Comparison of ENCODE assay signal across 15 cellular contexts in the genomic region with DNA sequence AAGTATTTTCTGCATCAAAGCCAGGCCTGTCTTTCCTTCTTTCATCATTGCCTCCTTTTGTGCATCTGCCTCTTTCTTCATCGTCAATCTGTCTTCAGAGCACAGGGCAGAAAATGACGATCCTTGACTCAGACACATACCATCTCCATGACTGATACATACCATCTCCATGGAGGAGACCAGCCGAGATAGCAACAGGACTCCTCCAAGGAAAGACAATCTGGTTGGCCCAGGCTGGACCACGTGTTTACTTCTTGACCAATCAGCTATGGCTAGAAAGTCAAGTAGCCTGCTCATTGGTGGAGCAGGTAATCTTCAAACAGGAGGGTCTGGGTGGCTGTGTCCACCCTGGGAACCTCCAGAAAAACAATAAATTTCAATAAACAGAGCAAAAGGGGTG.
A peak's percentile ranks its signal among the peaks of the same experiment; 100 is the strongest.
DNase-seq lines count a peak whose midpoint lies in the region; ATAC-seq, FAIRE-seq and TF ChIP-seq lines count a peak whose summit lies in the region.
"Had no signal": no experiment of that assay in that cellular context is flagged by ENCODE, and none has a peak within 500 bp of the region (broad histone marks: within the 10 kb centered on the region; RNA-seq: fewer than 3 reads in every experiment).

No MANE protein-coding gene starts in this region.

- no peak for FAIRE-seq in bronchial epithelial cell (lab: Jason Lieb, UNC)
- no peak for FAIRE-seq in GM12892 (lab: Jason Lieb, UNC)
- FAIRE-seq: keratinocyte had no signal

- ATAC-seq in HG02623 (IDR thresholded peaks at IDR 0.05; ENCODE audit: unreplicated experiment) (no peak), GM21367 (IDR thresholded peaks at IDR 0.05; ENCODE audit: unreplicated experiment) (no peak)
- ATAC-seq: stimulated activated memory B cell treated with anti-CD40 and anti-IgM and Interleukin-4, amounts not matched to agents 10 μg/mL and 1 μg/mL and 100 μg/mL, for 72 hours had no signal

- no peak for TF ChIP-seq CTCF in bronchial epithelial cell (IDR thresholded peaks at IDR 0.05; ENCODE audit: insufficient read depth, low read length, severe bottlenecking)

- H3K9me3 ChIP-seq in MG63, result peaks cover 5% of the 10 kb centered on the region; the same call in 1 of the 2 replicates
- H3K9me3 ChIP-seq: colonic mucosa had no signal

- DNase-seq in EH (ENCODE audit: low read depth) (peak; percentile 85), MG63 (peak; percentile 42), bronchial epithelial cell (ENCODE audit: low read depth) (peak; percentile 15), non-pigmented ciliary epithelial cell (ENCODE audit: low read depth) (peak; percentile 66), GM12892 (ENCODE audit: insufficient read length) (no peak)
- no peak for DNase-seq in activated naive CD4-positive, alpha-beta T cell (lab: John Stamatoyannopoulos, UW)
- DNase-seq: CD4-positive, alpha-beta memory T cell; colonic mucosa; NCI-H187; NCI-H748 treated with DMSO at 0.1 percent for 48 hours; SHP77 treated with DMSO at 0.1 percent for 48 hours had no signal

- no peak for TF ChIP-seq POLR2A in GM12892 (IDR thresholded peaks at IDR 0.05; ENCODE audit: low read depth, low read length)

- H3K36me3 ChIP-seq in MG63, result no peaks in the 10 kb centered on the region
- no peaks in the 10 kb centered on the region for H3K36me3 ChIP-seq in bronchial epithelial cell (ENCODE audit: control insufficient read depth, insufficient read depth, low read length)
- H3K36me3 ChIP-seq: colonic mucosa had no signal

- H3K27me3 ChIP-seq in MG63 (no peaks in the 10 kb centered on the region), bronchial epithelial cell (ENCODE audit: control insufficient read depth, insufficient read depth, low read length) (no peaks in the 10 kb centered on the region)
- H3K27me3 ChIP-seq: colonic mucosa had no signal

- H3K4me3 ChIP-seq in MG63 (no peak overlapping the region), bronchial epithelial cell (ENCODE audit: low read depth, low read length) (no peak overlapping the region)
- H3K4me3 ChIP-seq: colonic mucosa had no signal

Comparison
In these comparisons a context has a peak if more than half of its experiments do, and no peak if none do; other contexts are left out.
1. DNase-seq: peak in EH (single experiment), MG63 (single experiment), bronchial epithelial cell (single experiment) and non-pigmented ciliary epithelial cell (single experiment); none in activated naive CD4-positive, alpha-beta T cell (0 of 4) and GM12892 (single experiment).